In the genomic region with DNA sequence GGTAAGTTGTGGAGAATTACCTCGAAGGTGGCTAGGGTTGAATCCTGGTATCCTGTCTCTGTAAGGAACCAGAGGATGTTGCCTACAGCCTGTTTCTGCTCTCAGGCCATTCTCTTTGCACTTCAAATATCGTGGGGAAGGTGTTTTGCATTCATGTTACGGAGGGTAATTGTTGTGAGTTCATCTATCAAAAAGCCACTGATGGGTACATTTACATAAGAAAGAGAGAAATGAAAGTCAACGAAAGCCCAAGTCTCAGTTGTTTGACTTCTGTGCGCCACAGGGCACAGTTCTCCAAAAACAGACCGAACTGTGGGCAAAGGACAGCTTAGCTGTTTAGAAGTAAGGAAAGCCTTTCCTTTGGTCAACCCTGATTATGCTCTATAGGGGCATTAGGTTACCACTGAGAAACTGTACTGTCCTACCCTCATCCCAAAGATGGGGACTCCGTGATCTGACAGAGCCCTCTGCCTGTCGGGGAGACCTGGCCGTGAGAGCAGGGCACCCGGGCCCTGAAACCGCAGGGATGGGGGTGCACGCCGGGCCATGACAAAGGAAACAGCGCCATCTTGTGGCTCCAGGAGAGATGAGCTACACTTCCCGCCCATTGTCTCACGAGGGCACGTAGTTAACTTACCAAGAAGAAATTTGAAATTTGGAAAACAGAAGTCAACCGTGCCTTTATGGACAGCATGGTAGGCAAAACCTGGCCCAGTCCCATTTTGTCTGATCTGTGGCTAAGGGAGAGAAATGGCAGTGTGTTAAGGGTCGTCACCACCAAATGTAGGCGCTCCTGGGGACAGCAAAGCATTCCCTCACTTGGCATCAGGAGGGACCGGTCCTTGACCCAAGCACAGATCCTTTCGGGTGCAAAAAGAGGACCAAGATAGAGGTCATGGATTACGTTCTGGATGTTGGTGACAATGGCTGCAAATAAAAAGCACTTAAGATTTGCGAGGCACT, we compare ENCODE assay signal across 8 cellular contexts.
DNase-seq lines count a peak whose midpoint lies in the region; ATAC-seq, FAIRE-seq and TF ChIP-seq lines count a peak whose summit lies in the region.

No MANE protein-coding gene starts in this region.

- POLR2A ChIA-PET in endothelial cell of umbilical vein (lab: Charles Lee) = no interaction called here

- dilution Hi-C loops in endothelial cell of umbilical vein (cut with MboI; ENCODE audit: extremely low pct_ligation_motif_present, low sequenced_read_pairs) = no loop called here

- FAIRE-seq in endothelial cell of umbilical vein (lab: Jason Lieb, UNC) = peak; percentile 59

- H3K79me2 ChIP-seq in endothelial cell of umbilical vein (ENCODE audit: control insufficient read depth, insufficient read depth, low read length) = no peaks in the 10 kb centered on the region

- H3K4me1 ChIP-seq in endothelial cell of umbilical vein (ENCODE audit: control insufficient read depth, extremely low read depth, insufficient read depth, low read length) = no peaks in the 10 kb centered on the region

- H3K4me2 ChIP-seq in endothelial cell of umbilical vein (ENCODE audit: insufficient read depth, low read length) = no peak overlapping the region

- H3K36me3 ChIP-seq in endothelial cell of umbilical vein (ENCODE audit: control insufficient read depth in 2 of 2, extremely low read depth in 1 of 2, insufficient read depth in 2 of 2, low read length in 2 of 2) = no peaks in the 10 kb centered on the region

- DNase-seq in AG09319 (ENCODE audit: extremely low read depth, low read depth) = peak; percentile 11
- DNase-seq in NCI-H748 (lab: John Stamatoyannopoulos, UW; ENCODE audit: unreplicated experiment) = peak; percentile 48
- peak; percentile 0 to 1 for DNase-seq in activated CD8-positive, alpha-beta memory T cell treated with anti-CD3 and anti-CD28 coated beads for 4 hours (ENCODE audit: low read depth in 2 of 2)
- peak; percentile 39 for DNase-seq in endothelial cell of umbilical vein (ENCODE audit: low read depth, low spot score)
- peak; percentile 65 for DNase-seq in midbrain (lab: John Stamatoyannopoulos, UW)
- DNase-seq in stimulated activated CD8-positive, alpha-beta memory T cell treated with anti-CD3 and anti-CD28 coated beads, Interleukin-4, amount 100 ng/mL, for 4 hours (ENCODE audit: low read depth in 2 of 2, low spot score in 1 of 2) = peak; percentile 5 to 12

- ATAC-seq in GM18867 (IDR thresholded peaks at IDR 0.05; ENCODE audit: unreplicated experiment) (peak; percentile 91), HG03175 (IDR thresholded peaks at IDR 0.05; ENCODE audit: unreplicated experiment) (peak; percentile 78)

- H3K27ac ChIP-seq in endothelial cell of umbilical vein (ENCODE audit: insufficient read depth, low read depth, low read length) = no peak overlapping the region

- TF ChIP-seq POLR2A in endothelial cell of umbilical vein (IDR thresholded peaks at IDR 0.05; ENCODE audit: low read depth, low read length) = no peak

- peak; percentile 85 for TF ChIP-seq CTCF in AG09319 (IDR thresholded peaks at IDR 0.05; ENCODE audit: low read depth, low read length)
- TF ChIP-seq CTCF in endothelial cell of umbilical vein (IDR thresholded peaks at IDR 0.05; ENCODE audit: extremely low read depth in 1 of 2, insufficient read depth in 1 of 2, low read depth in 1 of 2, low read length in 2 of 2) = peak; percentile 78 to 84

- CTCF ChIA-PET in endothelial cell of umbilical vein (lab: Charles Lee) = interaction anchor here (0.6 to 2.1 kb wide), 30 partner anchors 9 to 1904 kb away, joined by 3 to 37 read pairs (median 4); a partner anchor contains a TSS

- H2AFZ ChIP-seq in endothelial cell of umbilical vein (ENCODE audit: low read depth, low read length) = no peak overlapping the region

- no TSS peak for BruUV-seq in endothelial cell of umbilical vein (replicated peaks; lab: Mats Ljungman, UMichigan)

- no peak overlapping the region for H3K4me3 ChIP-seq in endothelial cell of umbilical vein (replicated peaks in 1 of 3; ENCODE audit: insufficient read depth in 1 of 3, low read depth in 1 of 3, low read length in 3 of 3)

- no peaks in the 10 kb centered on the region for H4K20me1 ChIP-seq in endothelial cell of umbilical vein (replicated peaks; ENCODE audit: control insufficient read depth, extremely low read depth, insufficient read depth, low read length)

- no peak overlapping the region for H3K9ac ChIP-seq in endothelial cell of umbilical vein (replicated peaks; ENCODE audit: extremely low read depth, insufficient read depth, low read length)

- intact Hi-C loops in endothelial cell of umbilical vein (cut with micrococcal nuclease) = loop anchor here (1.0 to 2.0 kb wide), 2 partner anchors 469 to 864 kb away; no protein-coding TSS in a partner anchor

- H3K9me1 ChIP-seq in endothelial cell of umbilical vein (replicated peaks; ENCODE audit: control insufficient read depth, extremely low read depth, insufficient read depth, low read length) = no peaks in the 10 kb centered on the region

- H3K27me3 ChIP-seq in endothelial cell of umbilical vein (ENCODE audit: control insufficient read depth in 2 of 2, insufficient read depth in 2 of 2, low read length in 2 of 2) = no peaks in the 10 kb centered on the region

- no peaks in the 10 kb centered on the region for H3K9me3 ChIP-seq in endothelial cell of umbilical vein (replicated peaks; ENCODE audit: control insufficient read depth, insufficient read depth, low read length)

TF ChIP-seq in endothelial cell of umbilical vein, 7 proteins besides CTCF, POLR2A, EP300 and RAD21:
- no peak for TF ChIP-seq FOS (IDR thresholded peaks at IDR 0.05; ENCODE audit: borderline replicate concordance, insufficient read depth, low read length)
- TF ChIP-seq EZH2 (IDR thresholded peaks at IDR 0.05; ENCODE audit: borderline replicate concordance, low read depth, low read length, severe bottlenecking) = no peak
- TF ChIP-seq POLR2AphosphoS5 (IDR thresholded peaks at IDR 0.05; ENCODE audit: insufficient read depth, low read depth, low read length) = no peak
- TF ChIP-seq, protein P1, sequence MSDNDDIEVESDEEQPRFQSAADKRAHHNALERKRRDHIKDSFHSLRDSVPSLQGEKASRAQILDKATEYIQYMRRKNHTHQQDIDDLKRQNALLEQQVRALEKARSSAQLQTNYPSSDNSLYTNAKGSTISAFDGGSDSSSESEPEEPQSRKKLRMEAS (IDR thresholded peaks at IDR 0.05; ENCODE audit: insufficient read depth, insufficient read length) = no peak
- TF ChIP-seq MYC (IDR thresholded peaks at IDR 0.05; ENCODE audit: low read depth, low read length) = no peak
- TF ChIP-seq GATA2 (IDR thresholded peaks at IDR 0.05; ENCODE audit: insufficient read depth, insufficient read length, low read depth, low read length) = no peak
- TF ChIP-seq JUN (IDR thresholded peaks at IDR 0.05; ENCODE audit: borderline replicate concordance, insufficient read depth, insufficient read length, low read depth) = no peak

Comparison
In these comparisons a context has a peak if more than half of its experiments do, and no peak if none do; other contexts are left out.
1. DNase-seq: peak in every context shown above with its lines; median percentile 65 in midbrain; 48 in NCI-H748; 39 in endothelial cell of umbilical vein; 11 in AG09319; 8 in stimulated activated CD8-positive, alpha-beta memory T cell treated with anti-CD3 and anti-CD28 coated beads, Interleukin-4, amount 100 ng/mL, for 4 hours; 0 in activated CD8-positive, alpha-beta memory T cell treated with anti-CD3 and anti-CD28 coated beads for 4 hours.